In genomic region chr1:154982897-154983648, GRCh38 we compare ENCODE assay signal across 8 cellular contexts. TPM values are rescaled to one million over a fixed set of nuclear protein-coding genes. Genes with fewer than 3 reads are reported as not detected.
A peak's percentile ranks its signal among the peaks of the same experiment; 100 is the strongest.
DNase-seq lines count a peak whose midpoint lies in the region; TF ChIP-seq lines count a peak whose summit lies in the region.

TSS of gene FLAD1 (plus strand) at chr1:154983344. CDS start at chr1:154983695, 351 bp downstream.

- H3K9me3 Mint-ChIP-seq in neural progenitor cell, result no peaks in the 10 kb centered on the region

- H3K27ac Mint-ChIP-seq in neural progenitor cell, result peak within 1 kb of the TSS; percentile 31

- H3K27me3 Mint-ChIP-seq in neural progenitor cell (ENCODE audit: insufficient read depth, low read depth), result peaks cover 4% of the 10 kb centered on the region

- TF ChIP-seq CTCF in HFF-Myc (IDR thresholded peaks at IDR 0.05; ENCODE audit: low read depth, low read length, missing control alignments), result no peak
- no peak for TF ChIP-seq CTCF in neural progenitor cell (IDR thresholded peaks at IDR 0.05)

- H3K4me1 Mint-ChIP-seq in neural progenitor cell, result peaks cover 7% of the 10 kb centered on the region

- peaks cover 13% of the 10 kb centered on the region for H3K36me3 Mint-ChIP-seq in neural progenitor cell

- H2AFZ ChIP-seq in neural progenitor cell (replicated peaks), result no peak within 1 kb of the TSS

- H4K20me1 ChIP-seq in neural progenitor cell (ENCODE audit: low read depth), result peaks cover 8% of the 10 kb centered on the region

- H3K4me1 ChIP-seq in SJSA1 (replicated peaks) (peaks cover 14% of the 10 kb centered on the region), neural progenitor cell (peaks cover 15% of the 10 kb centered on the region)

- peak within 1 kb of the TSS; percentile 94 for H3K4me3 ChIP-seq in HFF-Myc (replicated peaks; ENCODE audit: low read depth, low read length)
- H3K4me3 ChIP-seq in SJSA1, result peak within 1 kb of the TSS; percentile 50
- H3K4me3 ChIP-seq in neural progenitor cell, result peak within 1 kb of the TSS; percentile 87

- peak; percentile 97 for DNase-seq in GM03348 (ENCODE audit: low spot score)
- peak; percentile 100 for DNase-seq in HFF-Myc (ENCODE audit: extremely low read depth, low read depth)
- DNase-seq in MV-4-11 (lab: John Stamatoyannopoulos, UW), result peak; percentile 100
- peak; percentile 97 to 99 for DNase-seq in SJSA1 (ENCODE audit: low read depth in 1 of 2, low spot score in 2 of 2)
- peak; percentile 93 for DNase-seq in activated gamma-delta T cell treated with anti-CD3 and anti-CD28 coated beads, Interleukin-2, amount 50 U/mL, for 16 hours (ENCODE audit: low read depth)
- DNase-seq in foreskin melanocyte, result peak; percentile 99
- peak; percentile 100 for DNase-seq in neural progenitor cell (ENCODE audit: low spot score)
- peak; percentile 100 for DNase-seq in stromal cell of bone marrow (ENCODE audit: low read depth)

- no peak within 1 kb of the TSS for H3K4me3 Mint-ChIP-seq in neural progenitor cell

- H3K27ac ChIP-seq in SJSA1 (no peak within 1 kb of the TSS; the same call in 1 of the 2 replicates), neural progenitor cell (no peak within 1 kb of the TSS)

- H3F3A ChIP-seq in neural progenitor cell (ENCODE audit: low read depth), result peaks cover 38% of the 10 kb centered on the region

- peaks cover 92% of the 10 kb centered on the region for H3K79me2 ChIP-seq in neural progenitor cell (ENCODE audit: low read depth)

- no peaks in the 10 kb centered on the region for H3K9me3 ChIP-seq in SJSA1 (replicated peaks)
- H3K9me3 ChIP-seq in neural progenitor cell (ENCODE audit: low read depth), result no peaks in the 10 kb centered on the region

- peak within 1 kb of the TSS; percentile 91 for H3K9ac ChIP-seq in neural progenitor cell

- H3K27me3 ChIP-seq in SJSA1 (replicated peaks), result no peaks in the 10 kb centered on the region
- H3K27me3 ChIP-seq in neural progenitor cell, result no peaks in the 10 kb centered on the region

- H3K4me2 ChIP-seq in neural progenitor cell, result peak within 1 kb of the TSS; percentile 97

- H3K36me3 ChIP-seq in SJSA1 (peaks cover 43% of the 10 kb centered on the region), neural progenitor cell (peaks cover 9% of the 10 kb centered on the region)

RNA-seq across cellular contexts. Expression of gene FLAD1, which starts in this region (rescaled TPM):
- total RNA-seq in SJSA1 (2014; rRNA removed; shearing (Covaris generic)), result 15.4 and 23.7 TPM in 2 replicates
- 19.3 and 47.4 TPM in 2 replicates for total RNA-seq in neural progenitor cell (ENCODE audit: low replicate concordance)
